In genomic region chr9:73121375-73121935, GRCh38 we compare ENCODE assay signal across 27 cellular contexts. TPM values are rescaled to one million over a fixed set of nuclear protein-coding genes. Genes with fewer than 3 reads are reported as not detected.
DNase-seq lines count a peak whose midpoint lies in the region; ATAC-seq, FAIRE-seq and TF ChIP-seq lines count a peak whose summit lies in the region.
"Had no signal": no experiment of that assay in that cellular context is flagged by ENCODE, and none has a peak within 500 bp of the region (broad histone marks: within the 10 kb centered on the region; RNA-seq: fewer than 3 reads in every experiment).

No MANE protein-coding gene starts in this region.

- TF ChIP-seq RAD21 in A549 (conservative IDR thresholded peaks at IDR 0.05 in 1 of 2, IDR thresholded peaks at IDR 0.05 in 1 of 2), result no peak

- CTCF ChIA-PET in A549 (lab: Yijun Ruan, JAX), result interaction anchor here (0.6 to 5.9 kb wide), 4 partner anchors 9 to 39 kb away, joined by 3 to 28 read pairs (median 4); no protein-coding TSS in a partner anchor

- H3K4me1 ChIP-seq in A549 (peaks cover 54% of the 10 kb centered on the region), tibial artery (no peaks in the 10 kb centered on the region)
- H3K4me1 ChIP-seq: BLaER1 had no signal

- no peak overlapping the region for H3K27ac Mint-ChIP-seq in stimulated activated effector memory CD8-positive, alpha-beta T cell treated with anti-CD3 and anti-CD28 coated beads, Interleukin-12 subunit alpha, Interleukin-12 subunit beta, amount 100 ng/mL, for 72 hours
- no peak overlapping the region for H3K27ac Mint-ChIP-seq in natural killer cell
- H3K27ac Mint-ChIP-seq: CD4-positive, CD25-positive, alpha-beta regulatory T cell; GM23338; H9 had no signal

- H3K4me3 ChIP-seq in A549 (no peak overlapping the region), epithelial cell of esophagus (ENCODE audit: low read length) (no peak overlapping the region), tibial artery (no peak overlapping the region)
- H3K4me3 ChIP-seq: BLaER1, GM23338, MG63, SJSA1 had no signal

- TF ChIP-seq CTCF in A549 (IDR thresholded peaks at IDR 0.05) (no peak), epithelial cell of esophagus (IDR thresholded peaks at IDR 0.05; ENCODE audit: insufficient read depth, low read depth, low read length, missing control alignments) (no peak), tibial artery (IDR thresholded peaks at IDR 0.05) (no peak), natural killer cell (IDR thresholded peaks at IDR 0.05) (no peak)

- intact Hi-C loops in tibial artery (cut with DNase I; ENCODE audit: low total_unique reads), result no loop called here
- intact Hi-C loops in natural killer cell (cut with micrococcal nuclease), result no loop called here

- no peak for TF ChIP-seq POLR2A in A549 (IDR thresholded peaks at IDR 0.05; ENCODE audit: low read length)

- POLR2A ChIA-PET in A549 (lab: Yijun Ruan, JAX), result interaction anchor here (1.3 kb wide), 1 partner anchor 31 kb away, joined by 3 read pairs; no protein-coding TSS in a partner anchor

- no peak for TF ChIP-seq EP300 in A549 (IDR thresholded peaks at IDR 0.05)

- H3K9me3 Mint-ChIP-seq in stimulated activated effector memory CD8-positive, alpha-beta T cell treated with anti-CD3 and anti-CD28 coated beads, Interleukin-12 subunit alpha, Interleukin-12 subunit beta, amount 100 ng/mL, for 72 hours, result no peaks in the 10 kb centered on the region
- H3K9me3 Mint-ChIP-seq in natural killer cell, result no peaks in the 10 kb centered on the region

- 19% methylated on average over 1 of the region's 1 CpG for WGBS in A549 (ENCODE audit: missing lambda C conversion rate)

- peak overlapping the region; percentile 5 to 77; a peak in 5 of 6 replicates for H3K27ac ChIP-seq in A549
- H3K27ac ChIP-seq in tibial artery, result no peak overlapping the region
- H3K27ac ChIP-seq: BLaER1, SJSA1 had no signal

- peaks cover 0 to 3% of the 10 kb centered on the region in 2 donors for H3K27me3 Mint-ChIP-seq in natural killer cell (ENCODE audit: low read depth in 2 of 2)
- H3K27me3 Mint-ChIP-seq: CD4-positive, CD25-positive, alpha-beta regulatory T cell had no signal

- ATAC-seq in A549 (no peak), GM19328 (IDR thresholded peaks at IDR 0.05; ENCODE audit: unreplicated experiment) (no peak), natural killer cell (no peak)
- ATAC-seq in stimulated activated effector memory CD8-positive, alpha-beta T cell treated with anti-CD3 and anti-CD28 coated beads, Interleukin-12 subunit alpha, Interleukin-12 subunit beta, amount 100 ng/mL, for 72 hours, result no peak
- ATAC-seq: GM23338, PC-3 had no signal

- H3K9me3 ChIP-seq in A549 (no peaks in the 10 kb centered on the region; the same call in 2 of the 3 replicates), tibial artery (no peaks in the 10 kb centered on the region)
- H3K9me3 ChIP-seq: BLaER1, MG63, SJSA1 had no signal

- H3K4me2 ChIP-seq in A549, result peak overlapping the region; percentile 24
- H3K4me2 ChIP-seq: BLaER1, GM23338 had no signal

- H3K4me1 Mint-ChIP-seq in stimulated activated effector memory CD8-positive, alpha-beta T cell treated with anti-CD3 and anti-CD28 coated beads, Interleukin-12 subunit alpha, Interleukin-12 subunit beta, amount 100 ng/mL, for 72 hours, result peaks cover 18% of the 10 kb centered on the region
- no peaks in the 10 kb centered on the region for H3K4me1 Mint-ChIP-seq in natural killer cell
- H3K4me1 Mint-ChIP-seq: CD4-positive, CD25-positive, alpha-beta regulatory T cell; GM23338; H9 had no signal

- no peaks in the 10 kb centered on the region for H3K36me3 Mint-ChIP-seq in stimulated activated effector memory CD8-positive, alpha-beta T cell treated with anti-CD3 and anti-CD28 coated beads, Interleukin-12 subunit alpha, Interleukin-12 subunit beta, amount 100 ng/mL, for 72 hours
- H3K36me3 Mint-ChIP-seq in natural killer cell, result no peaks in the 10 kb centered on the region
- H3K36me3 Mint-ChIP-seq: CD4-positive, CD25-positive, alpha-beta regulatory T cell had no signal

- H3K27me3 ChIP-seq in tibial artery, result no peaks in the 10 kb centered on the region
- H3K27me3 ChIP-seq: BLaER1, MG63, SJSA1 had no signal

- DNase-seq in A549 (ENCODE audit: low read depth in 1 of 2, low spot score in 1 of 2) (no peak), RCC 7860 (ENCODE audit: low spot score) (peak; percentile 39), epithelial cell of esophagus (ENCODE audit: low read depth) (peak; percentile 73), kidney glomerular epithelial cell (lab: John Stamatoyannopoulos, UW) (peak; percentile 8), tibial artery (no peak), natural killer cell (no peak)
- DNase-seq in stimulated activated effector memory CD8-positive, alpha-beta T cell treated with anti-CD3 and anti-CD28 coated beads, Interleukin-12 subunit alpha, Interleukin-12 subunit beta, amount 100 ng/mL, for 72 hours (ENCODE audit: low spot score in 2 of 2), result no peak
- DNase-seq: CD4-positive, CD25-positive, alpha-beta regulatory T cell; DMS79; EL; GF-D8; H9; KBM-7; MG63; NCI-H1105 treated with DMSO at 0.1 percent for 48 hours; NCI-H2029; NCI-H446; NCI-H524 treated with DMSO at 0.1 percent for 48 hours; NCI-H774; PC-3; Right ventricle myocardium superior had no signal

- no peaks in the 10 kb centered on the region for H3K36me3 ChIP-seq in tibial artery
- H3K36me3 ChIP-seq: BLaER1, MG63, SJSA1 had no signal

- no peak overlapping the region for H3K4me3 Mint-ChIP-seq in stimulated activated effector memory CD8-positive, alpha-beta T cell treated with anti-CD3 and anti-CD28 coated beads, Interleukin-12 subunit alpha, Interleukin-12 subunit beta, amount 100 ng/mL, for 72 hours
- H3K4me3 Mint-ChIP-seq in natural killer cell, result no peak overlapping the region
- H3K4me3 Mint-ChIP-seq: CD4-positive, CD25-positive, alpha-beta regulatory T cell; GM23338; H9 had no signal

- FAIRE-seq in A549 (lab: Jason Lieb, UNC) (peak; percentile 56), RCC 7860 (lab: Jason Lieb, UNC) (no peak)
- FAIRE-seq: GM12891, GM19239 had no signal

TF ChIP-seq in A549, 52 proteins besides CTCF, POLR2A, EP300 and RAD21:
- no peak for TF ChIP-seq CHD4 (IDR thresholded peaks at IDR 0.05; ENCODE audit: borderline replicate concordance)
- no peak for TF ChIP-seq JUN (IDR thresholded peaks at IDR 0.05)
- TF ChIP-seq NFE2L2 (conservative IDR thresholded peaks at IDR 0.05; ENCODE audit: low read length), result no peak
- TF ChIP-seq HOXB5 (CRISPR knock-in tag; IDR thresholded peaks at IDR 0.05), result no peak
- TF ChIP-seq HDAC2 (IDR thresholded peaks at IDR 0.05), result no peak
- no peak for TF ChIP-seq SMC3 (IDR thresholded peaks at IDR 0.05)
- no peak for TF ChIP-seq EHMT2 (IDR thresholded peaks at IDR 0.05; ENCODE audit: low read depth)
- no peak for TF ChIP-seq GATA3 (IDR thresholded peaks at IDR 0.05; ENCODE audit: borderline replicate concordance)
- TF ChIP-seq RCOR1 (IDR thresholded peaks at IDR 0.05; ENCODE audit: low read depth, low read length), result no peak
- TF ChIP-seq POLR2AphosphoS2 (conservative IDR thresholded peaks at IDR 0.05; ENCODE audit: low read length), result no peak
- no peak for TF ChIP-seq ZSCAN20 (CRISPR knock-in tag; IDR thresholded peaks at IDR 0.05)
- no peak for TF ChIP-seq CBX8 (IDR thresholded peaks at IDR 0.05)
- no peak for TF ChIP-seq HMGXB4 (CRISPR knock-in tag; IDR thresholded peaks at IDR 0.05; ENCODE audit: borderline replicate concordance)
- no peak for TF ChIP-seq ESRRA (IDR thresholded peaks at IDR 0.05; ENCODE audit: borderline replicate concordance, low read length)
- no peak for TF ChIP-seq HES2 (IDR thresholded peaks at IDR 0.05)
TF ChIP-seq in A549: peak in this region for 0.

RNA-seq across cellular contexts. Expression of gene ANXA1, which starts 30.2 kb away (rescaled TPM):
- polyA plus RNA-seq in A549 (2011; rRNA removed) (1,630 and 1,990 TPM in 2 replicates), A549 (2017; fragmentation: RNase III; extraction: RNeasy Plus Mini Kit Qiagen cat#74134 plus additional on column Dnase treatment) (1,437 to 1,601 TPM (median 1,494 TPM) in 3 replicates)
- 803 and 959 TPM in 2 replicates for polyA plus RNA-seq in A549 (2012; cell fraction: cytosol; rRNA removed)
- 455 and 518 TPM in 2 replicates for polyA plus RNA-seq in A549 (2012; cell fraction: nucleus; rRNA removed)
- 502 and 534 TPM in 2 replicates for polyA minus RNA-seq in A549 (2011; rRNA and poly(A)+ RNA removed)
- total RNA-seq in natural killer cell, result 1,000 to 10,000 TPM in 1 of 3 donors, 100 to 1,000 TPM in 2; 362 to 1,065 (median 419) TPM

Comparison
In these comparisons a context has a peak if more than half of its experiments do, and no peak if none do; other contexts are left out.
1. DNase-seq: peak in RCC 7860 (single experiment), epithelial cell of esophagus (single experiment) and kidney glomerular epithelial cell (single experiment); none in A549 (0 of 2), tibial artery (0 of 2), stimulated activated effector memory CD8-positive, alpha-beta T cell treated with anti-CD3 and anti-CD28 coated beads, Interleukin-12 subunit alpha, Interleukin-12 subunit beta, amount 100 ng/mL, for 72 hours (0 of 2) and natural killer cell (single experiment).
2. H3K27ac ChIP-seq: peak in A549 (2 of 2); none in tibial artery (0 of 2).